9 cellular contexts compared by ENCODE assay signal in the genomic region with DNA sequence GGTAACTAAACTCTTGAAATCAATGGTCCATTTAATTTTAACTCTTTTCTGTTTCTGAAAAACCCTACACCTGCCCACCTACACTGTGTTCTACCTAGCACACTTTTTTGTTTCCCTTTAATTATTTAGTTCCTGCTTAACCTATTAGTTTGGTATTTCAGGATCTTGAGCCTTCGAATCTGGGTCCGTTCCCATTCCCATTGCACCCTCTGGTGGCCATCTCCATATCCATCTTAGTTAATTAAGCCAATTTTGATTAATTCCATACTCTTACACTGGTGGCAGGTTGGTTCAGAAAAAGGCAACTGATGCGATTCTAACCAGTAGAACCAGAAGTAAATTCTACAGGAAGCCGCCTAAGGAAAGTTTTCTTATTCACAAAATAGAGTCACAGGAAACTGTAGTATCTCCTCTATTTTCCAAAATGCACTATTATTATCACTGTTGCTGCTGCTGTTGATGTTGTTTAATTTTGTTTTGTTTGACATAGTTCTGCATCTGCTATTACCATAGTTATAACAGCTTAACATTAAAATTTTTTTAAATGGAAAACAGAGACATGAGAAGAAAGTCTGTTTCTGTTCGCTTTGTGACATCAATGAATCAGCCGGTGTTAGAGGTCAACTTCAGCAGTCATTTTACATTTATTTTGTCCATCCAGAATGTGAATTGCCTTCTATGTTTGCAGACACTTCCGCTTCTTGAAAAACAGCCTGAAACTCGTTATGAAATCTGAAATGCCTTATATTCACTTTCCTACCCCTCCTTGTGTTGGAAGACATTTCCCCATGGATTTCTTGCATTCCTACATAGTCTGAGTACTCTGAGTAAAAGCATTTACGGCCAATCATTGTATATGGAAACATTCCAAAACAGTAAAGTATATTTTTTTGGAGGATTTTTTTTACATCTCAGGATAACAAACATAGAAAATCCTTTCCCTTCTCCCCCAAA.
DNase-seq lines count a peak whose midpoint lies in the region; ATAC-seq, FAIRE-seq and TF ChIP-seq lines count a peak whose summit lies in the region.
"Had no signal": no experiment of that assay in that cellular context is flagged by ENCODE, and none has a peak within 500 bp of the region (broad histone marks: within the 10 kb centered on the region; RNA-seq: fewer than 3 reads in every experiment).

No MANE protein-coding gene starts in this region.

- DNase-seq in cardiac muscle cell (ENCODE audit: low read depth in 1 of 2, low spot score in 1 of 2), result peak; percentile 34 to 66
- no peak for DNase-seq in cardiac septum (ENCODE audit: low spot score)
- DNase-seq in NCI-H2171 (lab: John Stamatoyannopoulos, UW), result peak; percentile 2
- DNase-seq in K562 (ENCODE audit: extremely low read depth in 1 of 4, low spot score in 3 of 4), result peak; percentile 23 to 56 (median 26)
- peak in 1 of 2 donors; percentile 45 for DNase-seq in left colon
- DNase-seq: activated naive CD8-positive, alpha-beta T cell treated with anti-CD3 and anti-CD28 coated beads, Interleukin-2, amount 10 ng/mL, durations not matched to agents 7 days and 5 days had no signal

- H3K36me3 ChIP-seq in cardiac muscle cell (no peaks in the 10 kb centered on the region), K562 (ENCODE audit: control insufficient read depth, insufficient read depth, low read length) (no peaks in the 10 kb centered on the region)

- ATAC-seq in K562 (peak; percentile 67), left colon (peak; percentile 34), HG03039 (IDR thresholded peaks at IDR 0.05; ENCODE audit: unreplicated experiment) (no peak), GM18909 (IDR thresholded peaks at IDR 0.05; ENCODE audit: poor library complexity, unreplicated experiment) (no peak), HG03175 (IDR thresholded peaks at IDR 0.05; ENCODE audit: unreplicated experiment) (no peak)

- peak; percentile 67 for FAIRE-seq in K562 (lab: Jason Lieb, UNC)

- H3K9me3 ChIP-seq in cardiac muscle cell (ENCODE audit: low read depth) (no peaks in the 10 kb centered on the region), K562 (replicated peaks; ENCODE audit: control insufficient read depth, insufficient read depth, low read depth, low read length) (no peaks in the 10 kb centered on the region)

- no peak overlapping the region for H3K4me2 ChIP-seq in K562 (ENCODE audit: insufficient read depth, low read length)

- H3K4me1 ChIP-seq in cardiac muscle cell (ENCODE audit: low read depth) (no peaks in the 10 kb centered on the region), K562 (replicated peaks in 1 of 2; ENCODE audit: control insufficient read depth in 2 of 2, insufficient read depth in 2 of 2, low read length in 2 of 2) (no peaks in the 10 kb centered on the region)

- CTCF ChIA-PET in K562 (lab: Yijun Ruan, JAX; ENCODE audit: low intra/inter-chr PET ratio), result interaction anchor here (0.6 kb wide), 1 partner anchor 89 kb away, joined by 3 read pairs; no protein-coding TSS in a partner anchor

- no peak for TF ChIP-seq POLR2A in K562 (conservative IDR thresholded peaks at IDR 0.05)

- POLR2A ChIA-PET in K562 (lab: Yijun Ruan, JAX), result no interaction called here

- in situ Hi-C loops in K562 (cut with MboI), result no loop called here

- BruUV-seq in K562 (replicated peaks; lab: Mats Ljungman, UMichigan), result no TSS peak

- no peaks in the 10 kb centered on the region for H3K79me2 ChIP-seq in K562 (ENCODE audit: control insufficient read depth, insufficient read depth, low read length)

- TF ChIP-seq CTCF in cardiac muscle cell (IDR thresholded peaks at IDR 0.05; ENCODE audit: low read depth, low read length) (peak; percentile 47), K562 (IDR thresholded peaks at IDR 0.05 in 2 of 3, conservative IDR thresholded peaks at IDR 0.05 in 1 of 3; ENCODE audit: insufficient read depth in 2 of 3, low read depth in 1 of 3, low read length in 3 of 3) (peak; percentile 39 to 70 (median 49); a peak in 4 of 6 replicates)

- H3K4me3 ChIP-seq in cardiac muscle cell (no peak overlapping the region), K562 (no peak overlapping the region)

- no peak overlapping the region for H2AFZ ChIP-seq in K562 (ENCODE audit: low read depth, low read length)

- no peaks in the 10 kb centered on the region for H3K9me1 ChIP-seq in K562 (ENCODE audit: control insufficient read depth, insufficient read depth, low read length)

- no peaks in the 10 kb centered on the region for H4K20me1 ChIP-seq in K562 (replicated peaks; ENCODE audit: control insufficient read depth, insufficient read depth, low read length)

- intact Hi-C loops in cardiac septum (cut with DNase I) (no loop called here), K562 (cut with micrococcal nuclease) (no loop called here), left colon (cut with DNase I, micrococcal nuclease) (no loop called here)

- 4% methylated on average over 9 of the region's 9 CpGs for WGBS in K562 (ENCODE audit: insufficient coverage, low coverage, missing lambda C conversion rate)

- H3K9ac ChIP-seq in K562 (ENCODE audit: insufficient read depth in 1 of 2, low read depth in 2 of 2, low read length in 2 of 2), result no peak overlapping the region

- H3K27me3 ChIP-seq in cardiac muscle cell (no peaks in the 10 kb centered on the region), K562 (ENCODE audit: control insufficient read depth in 2 of 2, insufficient read depth in 2 of 2, low read length in 2 of 2) (no peaks in the 10 kb centered on the region)

- peak; percentile 59 to 77; a peak in 3 of 4 replicates for TF ChIP-seq RAD21 in K562 (CRISPR knock-in tag; conservative IDR thresholded peaks at IDR 0.05 in 1 of 2, IDR thresholded peaks at IDR 0.05 in 1 of 2)

- no peak overlapping the region for H3K27ac ChIP-seq in cardiac muscle cell
- H3K27ac ChIP-seq in K562 (ENCODE audit: extremely low read depth, low read depth, low read length), result no peak overlapping the region

- TF ChIP-seq EP300 in K562 (IDR thresholded peaks at IDR 0.05; ENCODE audit: low read length), result no peak

TF ChIP-seq in K562, 482 proteins besides CTCF, POLR2A, EP300 and RAD21 (continues in another document):
- TF ChIP-seq, protein P1, sequence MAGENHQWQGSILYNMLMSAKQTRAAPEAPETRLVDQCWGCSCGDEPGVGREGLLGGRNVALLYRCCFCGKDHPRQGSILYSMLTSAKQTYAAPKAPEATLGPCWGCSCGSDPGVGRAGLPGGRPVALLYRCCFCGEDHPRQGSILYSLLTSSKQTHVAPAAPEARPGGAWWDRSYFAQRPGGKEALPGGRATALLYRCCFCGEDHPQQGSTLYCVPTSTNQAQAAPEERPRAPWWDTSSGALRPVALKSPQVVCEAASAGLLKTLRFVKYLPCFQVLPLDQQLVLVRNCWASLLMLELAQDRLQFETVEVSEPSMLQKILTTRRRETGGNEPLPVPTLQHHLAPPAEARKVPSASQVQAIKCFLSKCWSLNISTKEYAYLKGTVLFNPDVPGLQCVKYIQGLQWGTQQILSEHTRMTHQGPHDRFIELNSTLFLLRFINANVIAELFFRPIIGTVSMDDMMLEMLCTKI (IDR thresholded peaks at IDR 0.05; ENCODE audit: partially characterized antibody), result no peak
- TF ChIP-seq ZNF431 (CRISPR knock-in tag; IDR thresholded peaks at IDR 0.05) (no peak), ZNF197 (CRISPR knock-in tag; IDR thresholded peaks at IDR 0.05; ENCODE audit: low read depth) (no peak), SMARCB1 (IDR thresholded peaks at IDR 0.05; ENCODE audit: insufficient read length, low read depth) (no peak), NBN (IDR thresholded peaks at IDR 0.05; ENCODE audit: low read depth) (no peak), CBX5 (IDR thresholded peaks at IDR 0.05; ENCODE audit: borderline replicate concordance, low read depth) (no peak), CC2D1A (IDR thresholded peaks at IDR 0.05) (peak; percentile 34; the same call in 1 of the 2 replicates), NFRKB (IDR thresholded peaks at IDR 0.05; ENCODE audit: low read depth) (no peak)
- TF ChIP-seq, protein P2, sequence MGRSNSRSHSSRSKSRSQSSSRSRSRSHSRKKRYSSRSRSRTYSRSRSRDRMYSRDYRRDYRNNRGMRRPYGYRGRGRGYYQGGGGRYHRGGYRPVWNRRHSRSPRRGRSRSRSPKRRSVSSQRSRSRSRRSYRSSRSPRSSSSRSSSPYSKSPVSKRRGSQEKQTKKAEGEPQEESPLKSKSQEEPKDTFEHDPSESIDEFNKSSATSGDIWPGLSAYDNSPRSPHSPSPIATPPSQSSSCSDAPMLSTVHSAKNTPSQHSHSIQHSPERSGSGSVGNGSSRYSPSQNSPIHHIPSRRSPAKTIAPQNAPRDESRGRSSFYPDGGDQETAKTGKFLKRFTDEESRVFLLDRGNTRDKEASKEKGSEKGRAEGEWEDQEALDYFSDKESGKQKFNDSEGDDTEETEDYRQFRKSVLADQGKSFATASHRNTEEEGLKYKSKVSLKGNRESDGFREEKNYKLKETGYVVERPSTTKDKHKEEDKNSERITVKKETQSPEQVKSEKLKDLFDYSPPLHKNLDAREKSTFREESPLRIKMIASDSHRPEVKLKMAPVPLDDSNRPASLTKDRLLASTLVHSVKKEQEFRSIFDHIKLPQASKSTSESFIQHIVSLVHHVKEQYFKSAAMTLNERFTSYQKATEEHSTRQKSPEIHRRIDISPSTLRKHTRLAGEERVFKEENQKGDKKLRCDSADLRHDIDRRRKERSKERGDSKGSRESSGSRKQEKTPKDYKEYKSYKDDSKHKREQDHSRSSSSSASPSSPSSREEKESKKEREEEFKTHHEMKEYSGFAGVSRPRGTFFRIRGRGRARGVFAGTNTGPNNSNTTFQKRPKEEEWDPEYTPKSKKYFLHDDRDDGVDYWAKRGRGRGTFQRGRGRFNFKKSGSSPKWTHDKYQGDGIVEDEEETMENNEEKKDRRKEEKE (IDR thresholded peaks at IDR 0.05; ENCODE audit: borderline replicate concordance in 1 of 2, control insufficient read depth in 1 of 2, low read depth in 2 of 2, low read length in 1 of 2), result no peak

Comparison
In these comparisons a context has a peak if more than half of its experiments do, and no peak if none do; other contexts are left out.
1. ATAC-seq: peak in K562 (single experiment) and left colon (single experiment); none in HG03039 (single experiment), GM18909 (single experiment) and HG03175 (single experiment).